9 cellular contexts compared by ENCODE assay signal in genomic region chr10:107814865-107815487, GRCh38.
DNase-seq lines count a peak whose midpoint lies in the region; ATAC-seq and TF ChIP-seq lines count a peak whose summit lies in the region.
"Had no signal": no experiment of that assay in that cellular context is flagged by ENCODE, and none has a peak within 500 bp of the region (broad histone marks: within the 10 kb centered on the region; RNA-seq: fewer than 3 reads in every experiment).

No MANE protein-coding gene starts in this region.

- H3K27ac Mint-ChIP-seq in activated naive CD8-positive, alpha-beta T cell treated with anti-CD3 and anti-CD28 coated beads, Interleukin-2, amount 50 U/mL, for 24 hours, result no peak overlapping the region
- H3K27ac Mint-ChIP-seq in activated naive CD8-positive, alpha-beta T cell treated with anti-CD3 and anti-CD28 coated beads for 36 hours, result no peak overlapping the region

- no peak overlapping the region for H3K4me3 ChIP-seq in fibroblast of mammary gland (ENCODE audit: control insufficient read depth, low read depth, low read length)
- H3K4me3 ChIP-seq: tibial artery had no signal

- peaks cover 18% of the 10 kb centered on the region for H3K9me3 Mint-ChIP-seq in activated naive CD8-positive, alpha-beta T cell treated with anti-CD3 and anti-CD28 coated beads, Interleukin-2, amount 50 U/mL, for 24 hours
- H3K9me3 Mint-ChIP-seq in activated naive CD8-positive, alpha-beta T cell treated with anti-CD3 and anti-CD28 coated beads for 36 hours, result peaks cover 1% of the 10 kb centered on the region

- H3K27me3 Mint-ChIP-seq in activated naive CD8-positive, alpha-beta T cell treated with anti-CD3 and anti-CD28 coated beads, Interleukin-2, amount 50 U/mL, for 24 hours, result no peaks in the 10 kb centered on the region
- no peaks in the 10 kb centered on the region for H3K27me3 Mint-ChIP-seq in activated naive CD8-positive, alpha-beta T cell treated with anti-CD3 and anti-CD28 coated beads for 36 hours

- peak; percentile 71 for TF ChIP-seq CTCF in fibroblast of mammary gland (conservative IDR thresholded peaks at IDR 0.05; ENCODE audit: control insufficient read depth, insufficient read depth, low read depth, low read length)

- no peaks in the 10 kb centered on the region for H3K36me3 Mint-ChIP-seq in activated naive CD8-positive, alpha-beta T cell treated with anti-CD3 and anti-CD28 coated beads, Interleukin-2, amount 50 U/mL, for 24 hours (ENCODE audit: low read depth)
- H3K36me3 Mint-ChIP-seq in activated naive CD8-positive, alpha-beta T cell treated with anti-CD3 and anti-CD28 coated beads for 36 hours, result no peaks in the 10 kb centered on the region

- no peak overlapping the region for H3K4me3 Mint-ChIP-seq in activated naive CD8-positive, alpha-beta T cell treated with anti-CD3 and anti-CD28 coated beads, Interleukin-2, amount 50 U/mL, for 24 hours
- no peak overlapping the region for H3K4me3 Mint-ChIP-seq in activated naive CD8-positive, alpha-beta T cell treated with anti-CD3 and anti-CD28 coated beads for 36 hours

- ATAC-seq in activated naive CD8-positive, alpha-beta T cell treated with anti-CD3 and anti-CD28 coated beads, Interleukin-2, amount 50 U/mL, for 24 hours, result no peak

- DNase-seq in activated naive CD8-positive, alpha-beta T cell treated with anti-CD3 and anti-CD28 coated beads, Interleukin-2, amount 50 U/mL, for 24 hours, result peak; percentile 8
- no peak for DNase-seq in activated naive CD8-positive, alpha-beta T cell treated with anti-CD3 and anti-CD28 coated beads for 36 hours
- peak; percentile 28 for DNase-seq in HK-2 (ENCODE audit: unreplicated experiment)
- peak; percentile 55 for DNase-seq in RPMI7951 (ENCODE audit: low read depth)
- DNase-seq in fibroblast of mammary gland (ENCODE audit: low read depth), result peak; percentile 56
- DNase-seq in occipital lobe (lab: John Stamatoyannopoulos, UW), result peak; percentile 4
- no peak for DNase-seq in activated T-cell treated with anti-CD3 and anti-CD28 coated beads for 4 hours
- DNase-seq in germinal center (ENCODE audit: low spot score), result no peak

- no peaks in the 10 kb centered on the region for H3K4me1 Mint-ChIP-seq in activated naive CD8-positive, alpha-beta T cell treated with anti-CD3 and anti-CD28 coated beads, Interleukin-2, amount 50 U/mL, for 24 hours
- H3K4me1 Mint-ChIP-seq in activated naive CD8-positive, alpha-beta T cell treated with anti-CD3 and anti-CD28 coated beads for 36 hours, result no peaks in the 10 kb centered on the region

Comparison
In these comparisons a context has a peak if more than half of its experiments do, and no peak if none do; other contexts are left out.
1. DNase-seq: peak in activated naive CD8-positive, alpha-beta T cell treated with anti-CD3 and anti-CD28 coated beads, Interleukin-2, amount 50 U/mL, for 24 hours (single experiment), HK-2 (single experiment), RPMI7951 (single experiment), fibroblast of mammary gland (single experiment) and occipital lobe (single experiment); none in activated naive CD8-positive, alpha-beta T cell treated with anti-CD3 and anti-CD28 coated beads for 36 hours (single experiment), activated T-cell treated with anti-CD3 and anti-CD28 coated beads for 4 hours (single experiment) and germinal center (single experiment).